Comparison of ENCODE assay signal across 8 cellular contexts in the genomic region with DNA sequence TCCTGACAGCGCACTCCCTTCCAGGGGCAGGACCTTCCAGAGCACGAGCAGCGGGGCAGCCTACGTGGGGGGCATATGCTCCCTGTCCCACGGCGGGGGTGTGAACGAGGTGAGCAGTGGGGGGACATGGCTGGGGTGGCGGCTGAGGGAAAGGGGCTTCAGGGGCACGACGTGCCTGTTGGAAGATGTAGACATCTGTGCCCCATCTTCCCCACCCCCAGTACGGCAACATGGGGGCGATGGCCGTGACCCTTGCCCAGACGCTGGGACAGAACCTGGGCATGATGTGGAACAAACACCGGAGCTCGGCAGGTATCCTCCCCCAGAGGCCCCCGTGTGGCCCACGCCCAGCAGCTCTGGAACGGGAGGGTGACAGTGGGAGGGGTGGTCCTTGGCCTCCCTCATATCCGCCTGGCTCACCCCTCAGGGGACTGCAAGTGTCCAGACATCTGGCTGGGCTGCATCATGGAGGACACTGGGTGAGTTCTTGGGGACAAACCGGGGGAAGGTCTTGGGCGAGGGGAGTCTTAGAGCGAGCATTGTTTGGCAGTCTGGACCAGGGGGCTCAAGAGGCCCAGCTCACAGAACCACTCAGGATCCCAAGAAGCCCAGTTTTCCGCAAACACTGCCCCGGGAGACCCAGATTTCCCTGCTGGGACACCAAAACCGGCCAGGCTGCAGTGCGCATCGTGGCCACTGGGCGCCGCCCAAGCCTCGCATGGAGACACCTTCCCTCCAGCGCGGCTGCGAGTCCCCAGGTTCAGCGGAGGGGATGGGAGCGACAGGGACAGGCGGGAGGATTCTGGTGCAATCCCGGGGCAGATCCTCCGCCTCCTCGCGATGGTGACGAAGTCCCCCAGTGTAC. TPM values are rescaled to one million over a fixed set of nuclear protein-coding genes. Genes with fewer than 3 reads are reported as not detected.
DNase-seq lines count a peak whose midpoint lies in the region; ATAC-seq, FAIRE-seq and TF ChIP-seq lines count a peak whose summit lies in the region.

No MANE protein-coding gene starts in this region.

- H3K9me3 ChIP-seq in HUES64 (ENCODE audit: insufficient read depth, low read depth, low read length) (no peaks in the 10 kb centered on the region), NT2/D1 (ENCODE audit: insufficient read depth, low read length) (no peaks in the 10 kb centered on the region), endothelial cell of umbilical vein (replicated peaks; ENCODE audit: control insufficient read depth, insufficient read depth, low read length) (no peaks in the 10 kb centered on the region)

- H3K9me1 ChIP-seq in endothelial cell of umbilical vein (replicated peaks; ENCODE audit: control insufficient read depth, extremely low read depth, insufficient read depth, low read length): no peaks in the 10 kb centered on the region

- CTCF ChIA-PET in endothelial cell of umbilical vein (lab: Charles Lee): interaction anchor here (1.1 to 15.3 kb wide), 4 partner anchors 28 to 245 kb away, joined by 3 to 368 read pairs (median 150); no protein-coding TSS in a partner anchor

- H3K4me1 ChIP-seq in HUES64 (ENCODE audit: insufficient read depth, low read length): no peaks in the 10 kb centered on the region
- peaks cover 16% of the 10 kb centered on the region for H3K4me1 ChIP-seq in NT2/D1 (ENCODE audit: insufficient read depth, insufficient read length)
- peaks cover 5% of the 10 kb centered on the region for H3K4me1 ChIP-seq in endothelial cell of umbilical vein (ENCODE audit: control insufficient read depth, extremely low read depth, insufficient read depth, low read length)

- TF ChIP-seq CTCF in GM12865 (IDR thresholded peaks at IDR 0.05; ENCODE audit: insufficient read depth, low read depth, low read length, missing control alignments) (peak; percentile 100), endothelial cell of umbilical vein (IDR thresholded peaks at IDR 0.05; ENCODE audit: extremely low read depth in 1 of 2, insufficient read depth in 1 of 2, low read depth in 1 of 2, low read length in 2 of 2) (peak; percentile 99)

- BruUV-seq in endothelial cell of umbilical vein (replicated peaks; lab: Mats Ljungman, UMichigan): no TSS peak

- WGBS in HUES64: 38% methylated on average over 37 of the region's 42 CpGs

- peak overlapping the region; percentile 36 for H3K4me2 ChIP-seq in endothelial cell of umbilical vein (ENCODE audit: insufficient read depth, low read length)

- peak; percentile 84 for DNase-seq in GM12865 (ENCODE audit: low read depth)
- DNase-seq in NT2/D1 (ENCODE audit: low read depth, low spot score): peak; percentile 76
- DNase-seq in activated CD8-positive, alpha-beta memory T cell treated with anti-CD3 and anti-CD28 coated beads, Interleukin-2, amount 50 U/mL, for 1 hour (ENCODE audit: extremely low read depth): peak; percentile 42
- peak; percentile 71 for DNase-seq in endothelial cell of umbilical vein (ENCODE audit: low read depth, low spot score)
- peak; percentile 85 for DNase-seq in midbrain (lab: John Stamatoyannopoulos, UW)
- DNase-seq in stimulated activated CD8-positive, alpha-beta memory T cell treated with anti-CD3 and anti-CD28 coated beads, Interleukin-15, amount 100 ng/mL, for 4 hours (ENCODE audit: low read depth in 2 of 2): peak; percentile 62 to 70

- no peaks in the 10 kb centered on the region for H4K20me1 ChIP-seq in endothelial cell of umbilical vein (replicated peaks; ENCODE audit: control insufficient read depth, extremely low read depth, insufficient read depth, low read length)

- peak overlapping the region; percentile 83 for H2AFZ ChIP-seq in endothelial cell of umbilical vein (ENCODE audit: low read depth, low read length)

- H3K4me3 ChIP-seq in GM12865 (ENCODE audit: low read depth, low read length): peak overlapping the region; percentile 76
- H3K4me3 ChIP-seq in HUES64 (ENCODE audit: low read length): peak overlapping the region; percentile 77
- peak overlapping the region; percentile 69 for H3K4me3 ChIP-seq in NT2/D1 (ENCODE audit: insufficient read length, low read depth)
- peak overlapping the region in 2 of 3 experiments; percentile 20 to 51 for H3K4me3 ChIP-seq in endothelial cell of umbilical vein (replicated peaks in 1 of 3; ENCODE audit: insufficient read depth in 1 of 3, low read depth in 1 of 3, low read length in 3 of 3)

- ATAC-seq in GM21381 (IDR thresholded peaks at IDR 0.05; ENCODE audit: unreplicated experiment): no peak

- 0 out of 2 replicates have a peak overlapping the region, but pooled peaks have one; percentile 5 for H3K27ac ChIP-seq in HUES64 (ENCODE audit: low read depth, low read length)
- H3K27ac ChIP-seq in endothelial cell of umbilical vein (ENCODE audit: insufficient read depth, low read depth, low read length): no peak overlapping the region

- peaks cover 18% of the 10 kb centered on the region for H3K27me3 ChIP-seq in HUES64 (ENCODE audit: insufficient read depth, low read length)
- peaks cover 17% of the 10 kb centered on the region for H3K27me3 ChIP-seq in NT2/D1 (ENCODE audit: insufficient read depth, insufficient read length)
- H3K27me3 ChIP-seq in endothelial cell of umbilical vein (ENCODE audit: control insufficient read depth in 2 of 2, insufficient read depth in 2 of 2, low read length in 2 of 2): no peaks in the 10 kb centered on the region

- no peak for TF ChIP-seq POLR2A in endothelial cell of umbilical vein (IDR thresholded peaks at IDR 0.05; ENCODE audit: low read depth, low read length)

- intact Hi-C loops in endothelial cell of umbilical vein (cut with micrococcal nuclease): loop anchor here (1.0 kb wide), 5 partner anchors 55 to 358 kb away; a partner anchor contains a TSS

- dilution Hi-C loops in endothelial cell of umbilical vein (cut with MboI; ENCODE audit: extremely low pct_ligation_motif_present, low sequenced_read_pairs): loop anchor here (25.0 kb wide), 1 partner anchor 88 kb away; no protein-coding TSS in a partner anchor

- peak; percentile 74 for FAIRE-seq in endothelial cell of umbilical vein (lab: Jason Lieb, UNC)

- no peaks in the 10 kb centered on the region for H3K79me2 ChIP-seq in endothelial cell of umbilical vein (ENCODE audit: control insufficient read depth, insufficient read depth, low read length)

- H3K36me3 ChIP-seq in HUES64 (ENCODE audit: insufficient read depth, low read length) (no peaks in the 10 kb centered on the region), NT2/D1 (ENCODE audit: insufficient read depth, insufficient read length, low read length) (no peaks in the 10 kb centered on the region), endothelial cell of umbilical vein (ENCODE audit: control insufficient read depth in 2 of 2, extremely low read depth in 1 of 2, insufficient read depth in 2 of 2, low read length in 2 of 2) (no peaks in the 10 kb centered on the region)

- POLR2A ChIA-PET in endothelial cell of umbilical vein (lab: Charles Lee): no interaction called here

- H3K9ac ChIP-seq in HUES64 (ENCODE audit: low read depth, low read length) (peak overlapping the region; percentile 56), NT2/D1 (ENCODE audit: insufficient read length, low read depth) (peak overlapping the region; percentile 87), endothelial cell of umbilical vein (replicated peaks; ENCODE audit: extremely low read depth, insufficient read depth, low read length) (no peak overlapping the region)

TF ChIP-seq in endothelial cell of umbilical vein, 7 proteins besides CTCF, POLR2A, EP300 and RAD21:
- TF ChIP-seq POLR2AphosphoS5 (IDR thresholded peaks at IDR 0.05; ENCODE audit: insufficient read depth, low read depth, low read length) (no peak), FOS (IDR thresholded peaks at IDR 0.05; ENCODE audit: borderline replicate concordance, insufficient read depth, low read length) (no peak), EZH2 (IDR thresholded peaks at IDR 0.05; ENCODE audit: borderline replicate concordance, low read depth, low read length, severe bottlenecking) (no peak), MYC (IDR thresholded peaks at IDR 0.05; ENCODE audit: low read depth, low read length) (no peak), GATA2 (IDR thresholded peaks at IDR 0.05; ENCODE audit: insufficient read depth, insufficient read length, low read depth, low read length) (no peak), JUN (IDR thresholded peaks at IDR 0.05; ENCODE audit: borderline replicate concordance, insufficient read depth, insufficient read length, low read depth) (no peak)
- TF ChIP-seq, protein P1, sequence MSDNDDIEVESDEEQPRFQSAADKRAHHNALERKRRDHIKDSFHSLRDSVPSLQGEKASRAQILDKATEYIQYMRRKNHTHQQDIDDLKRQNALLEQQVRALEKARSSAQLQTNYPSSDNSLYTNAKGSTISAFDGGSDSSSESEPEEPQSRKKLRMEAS (IDR thresholded peaks at IDR 0.05; ENCODE audit: insufficient read depth, insufficient read length): no peak

RNA-seq across cellular contexts. Expression of a gene that starts 15.7 kb away (rescaled TPM):
- polyA plus RNA-seq in HUES64 (2013, experiment 1 of 2): 2.1 TPM
- 1.8 TPM for polyA plus RNA-seq in HUES64 (2013, experiment 2 of 2)
- 0.51 and 0.71 TPM in 2 replicates for total RNA-seq in endothelial cell of umbilical vein
- 0.78 and 1.1 TPM in 2 replicates for polyA plus RNA-seq in endothelial cell of umbilical vein
- 0.35 and 0.61 TPM in 2 replicates for polyA plus RNA-seq in endothelial cell of umbilical vein (2011; cell fraction: cytosol; rRNA removed)
- polyA plus RNA-seq in endothelial cell of umbilical vein (2011; cell fraction: nucleus; rRNA removed): 2.9 and 3.8 TPM in 2 replicates
- 0.78 and 1.0 TPM in 2 replicates for polyA plus RNA-seq in endothelial cell of umbilical vein (2012)
- polyA minus RNA-seq in endothelial cell of umbilical vein: 0.51 and 2.1 TPM in 2 replicates
- 0.72 TPM for polyA minus RNA-seq in endothelial cell of umbilical vein (2011; cell fraction: cytosol; rRNA and poly(A)+ RNA removed)
- 0.53 and 0.72 TPM in 2 replicates for polyA minus RNA-seq in endothelial cell of umbilical vein (2011; cell fraction: nucleus; rRNA and poly(A)+ RNA removed)

RNA-seq across cellular contexts. Expression of a gene that starts 55.6 kb away (rescaled TPM):
- polyA plus RNA-seq in HUES64 (2013, experiment 1 of 2): 59.1 TPM
- 60.9 TPM for polyA plus RNA-seq in HUES64 (2013, experiment 2 of 2)
- 35.9 and 39.7 TPM in 2 replicates for total RNA-seq in endothelial cell of umbilical vein
- polyA plus RNA-seq in endothelial cell of umbilical vein: 11.9 and 13.8 TPM in 2 replicates
- polyA plus RNA-seq in endothelial cell of umbilical vein (2011; cell fraction: cytosol; rRNA removed): 19.5 and 21.0 TPM in 2 replicates
- polyA plus RNA-seq in endothelial cell of umbilical vein (2011; cell fraction: nucleus; rRNA removed): 18.5 and 23.2 TPM in 2 replicates
- polyA plus RNA-seq in endothelial cell of umbilical vein (2012): 20.9 and 22.8 TPM in 2 replicates
- 85.5 and 98.4 TPM in 2 replicates for polyA minus RNA-seq in endothelial cell of umbilical vein
- 6.5 TPM for polyA minus RNA-seq in endothelial cell of umbilical vein (2011; cell fraction: cytosol; rRNA and poly(A)+ RNA removed)
- 13.5 and 23.9 TPM in 2 replicates for polyA minus RNA-seq in endothelial cell of umbilical vein (2011; cell fraction: nucleus; rRNA and poly(A)+ RNA removed)
